21 cellular contexts compared by ENCODE assay signal in genomic region chr9:106307670-106308069, GRCh38.
DNase-seq lines count a peak whose midpoint lies in the region; ATAC-seq and TF ChIP-seq lines count a peak whose summit lies in the region.
"Had no signal": no experiment of that assay in that cellular context is flagged by ENCODE, and none has a peak within 500 bp of the region (broad histone marks: within the 10 kb centered on the region; RNA-seq: fewer than 3 reads in every experiment).

No MANE protein-coding gene starts in this region.

- POLR2A ChIA-PET in PC-3 (lab: Charles Lee; ENCODE audit: unreplicated experiment): no interaction called here

- no peak for ATAC-seq in PC-3
- no peak for ATAC-seq in HG03280 (IDR thresholded peaks at IDR 0.05; ENCODE audit: unreplicated experiment)
- ATAC-seq in aorta (ENCODE audit: low FRiP score): no peak
- ATAC-seq: heart left ventricle, sciatic nerve had no signal

- no peak overlapping the region for H2AFZ ChIP-seq in PC-3 (ENCODE audit: low read length)

- no peaks in the 10 kb centered on the region for H3F3A ChIP-seq in PC-3 (ENCODE audit: low read length, unreplicated experiment)

- H4K20me1 ChIP-seq in PC-3 (ENCODE audit: low read length): no peaks in the 10 kb centered on the region

- no peak overlapping the region for H3K9ac ChIP-seq in PC-3 (ENCODE audit: low read length)

- H3K4me2 ChIP-seq in PC-3 (ENCODE audit: low read length): no peak overlapping the region

- H3K27me3 ChIP-seq in PC-3 (ENCODE audit: low read length) (no peaks in the 10 kb centered on the region), aorta (ENCODE audit: control insufficient read depth in 1 of 2, insufficient read depth in 2 of 2, low read length in 1 of 2) (no peaks in the 10 kb centered on the region)
- H3K27me3 ChIP-seq: heart left ventricle, ovary, tibial artery had no signal

- no peak overlapping the region for H3K4me3 ChIP-seq in PC-3 (ENCODE audit: low read length)
- H3K4me3 ChIP-seq in aorta (ENCODE audit: low read length in 2 of 2): no peak overlapping the region
- H3K4me3 ChIP-seq: heart left ventricle, lung, ovary, SK-N-MC, tibial artery had no signal

- peak; percentile 36 for DNase-seq in ELR (ENCODE audit: low read depth)
- DNase-seq in HS-5 (ENCODE audit: low read depth): peak; percentile 36
- peak; percentile 57 for DNase-seq in PC-3
- no peak for DNase-seq in epithelial cell of prostate (ENCODE audit: low read depth, low spot score)
- DNase-seq in aorta: no peak
- no peak for DNase-seq in RPMI8226
- no peak for DNase-seq in NCI-H1105 treated with DMSO at 0.1 percent for 48 hours (lab: John Stamatoyannopoulos, UW)
- DNase-seq: activated CD4-positive, alpha-beta T cell treated with anti-CD3 and anti-CD28 coated beads, Interleukin-2, amount 10 ng/mL, durations not matched to agents 7 days and 5 days; activated T-cell treated with anti-CD3 and anti-CD28 coated beads for 4 hours; anterior cingulate cortex; DMS79 treated with DMSO at 0.1 percent for 48 hours; effector memory CD4-positive, alpha-beta T cell; heart left ventricle; NCI-H187; ovary; stimulated activated naive CD4-positive, alpha-beta T cell; tibial artery had no signal

- no peaks in the 10 kb centered on the region for H3K36me3 ChIP-seq in PC-3 (ENCODE audit: low read depth, low read length)
- no peaks in the 10 kb centered on the region for H3K36me3 ChIP-seq in aorta (ENCODE audit: control insufficient read depth in 1 of 2, insufficient read depth in 2 of 2, low read length in 1 of 2)
- H3K36me3 ChIP-seq: heart left ventricle, ovary, tibial artery had no signal

- no peak for TF ChIP-seq CTCF in PC-3 (conservative IDR thresholded peaks at IDR 0.05; ENCODE audit: low read depth, low read length)

- no TSS peak for BruUV-seq in PC-3 (replicated peaks; lab: Mats Ljungman, UMichigan)

- no peaks in the 10 kb centered on the region for H3K9me3 ChIP-seq in PC-3 (ENCODE audit: low read length)
- peaks cover 1% of the 10 kb centered on the region for H3K9me3 ChIP-seq in aorta (ENCODE audit: control insufficient read depth, low read length)
- H3K9me3 ChIP-seq: heart left ventricle, ovary, tibial artery had no signal

- H3K9me2 ChIP-seq in PC-3 (replicated peaks; ENCODE audit: low read length): no peaks in the 10 kb centered on the region

- H3K79me2 ChIP-seq in PC-3 (ENCODE audit: low read length): no peaks in the 10 kb centered on the region

- H3K27ac ChIP-seq in PC-3 (ENCODE audit: low read length): no peak overlapping the region
- peak overlapping the region; percentile 39 for H3K27ac ChIP-seq in epithelial cell of prostate
- no peak overlapping the region for H3K27ac ChIP-seq in aorta (ENCODE audit: low read depth in 1 of 2, low read length in 2 of 2)
- H3K27ac ChIP-seq: heart left ventricle, ovary, SK-N-MC, tibial artery had no signal

- intact Hi-C loops in PC-3 (cut with micrococcal nuclease) (no loop called here), aorta (cut with DNase I) (no loop called here)

- H3K4me1 ChIP-seq in PC-3 (ENCODE audit: insufficient read depth, low read length) (peaks cover 8% of the 10 kb centered on the region), aorta (ENCODE audit: control insufficient read depth in 1 of 2, insufficient read depth in 2 of 2, low read length in 2 of 2) (no peaks in the 10 kb centered on the region)
- H3K4me1 ChIP-seq: tibial artery had no signal

- CTCF ChIA-PET in PC-3 (lab: Charles Lee): no interaction called here

Comparison
In these comparisons a context has a peak if more than half of its experiments do, and no peak if none do; other contexts are left out.
1. DNase-seq: peak in ELR (single experiment), HS-5 (single experiment) and PC-3 (single experiment); none in epithelial cell of prostate (single experiment), aorta (0 of 2), RPMI8226 (single experiment) and NCI-H1105 treated with DMSO at 0.1 percent for 48 hours (single experiment).